1 cellular context compared by ENCODE assay signal in genomic region chr6:79947191-79948173, GRCh38.
TF ChIP-seq lines count a peak whose summit lies in the region.

TSS of gene ELOVL4 (minus strand) at chr6:79947553. CDS start at chr6:79947279, 274 bp downstream.

TF ChIP-seq in HEK293, 187 proteins besides CTCF, POLR2A, EP300 and RAD21 (continued from another document and continues in another):
- TF ChIP-seq PRDM2 (tag by site-specific recombination; IDR thresholded peaks at IDR 0.05; ENCODE audit: borderline replicate concordance) (no peak), ZBTB1 (tag by site-specific recombination; IDR thresholded peaks at IDR 0.05) (no peak), ZNF585B (tag by site-specific recombination; IDR thresholded peaks at IDR 0.05) (0 out of 2 replicates have a peak, but pooled peaks have one; percentile 5), ZNF677 (tag by site-specific recombination; IDR thresholded peaks at IDR 0.05) (no peak), SALL2 (tag by site-specific recombination; IDR thresholded peaks at IDR 0.05; ENCODE audit: borderline replicate concordance) (no peak), ZNF19 (tag by site-specific recombination; IDR thresholded peaks at IDR 0.05; ENCODE audit: low read depth) (no peak), ZNF48 (tag by site-specific recombination; IDR thresholded peaks at IDR 0.05) (no peak), ZIC2 (tag by site-specific recombination; IDR thresholded peaks at IDR 0.05) (peak; percentile 0; the same call in 1 of the 2 replicates), ZNF280D (tag by site-specific recombination; IDR thresholded peaks at IDR 0.05) (no peak), ZEB2 (tag by site-specific recombination; IDR thresholded peaks at IDR 0.05) (peak; percentile 49; the same call in 1 of the 2 replicates), ZNF548 (tag by site-specific recombination; IDR thresholded peaks at IDR 0.05) (no peak), BCL11B (tag by site-specific recombination; IDR thresholded peaks at IDR 0.05; ENCODE audit: low read depth) (no peak), GFI1B (tag by site-specific recombination; IDR thresholded peaks at IDR 0.05) (no peak), ZNF391 (tag by site-specific recombination; IDR thresholded peaks at IDR 0.05; ENCODE audit: borderline replicate concordance, low read depth) (no peak), ZFP69B (tag by site-specific recombination; IDR thresholded peaks at IDR 0.05) (no peak), ZNF24 (tag by site-specific recombination; IDR thresholded peaks at IDR 0.05) (no peak), ZBTB10 (tag by site-specific recombination; IDR thresholded peaks at IDR 0.05) (peak; percentile 34; the same call in 1 of the 2 replicates), ZNF114 (tag by site-specific recombination; IDR thresholded peaks at IDR 0.05) (no peak), TRIM28 (IDR thresholded peaks at IDR 0.05; ENCODE audit: borderline replicate concordance, low read length) (no peak; the same call in 1 of the 2 replicates), HOXA7 (CRISPR knock-in tag; IDR thresholded peaks at IDR 0.05; ENCODE audit: borderline replicate concordance) (no peak), ATF2 (tag by site-specific recombination; IDR thresholded peaks at IDR 0.05; ENCODE audit: low read depth) (no peak), ZBTB26 (tag by site-specific recombination; optimal IDR thresholded peaks at IDR 0.05) (peak; percentile 97), ZNF658 (tag by site-specific recombination; IDR thresholded peaks at IDR 0.05) (no peak), ZSCAN16 (tag by site-specific recombination; IDR thresholded peaks at IDR 0.05) (no peak), ZNF311 (tag by site-specific recombination; IDR thresholded peaks at IDR 0.05; ENCODE audit: borderline replicate concordance) (no peak), ZNF132 (tag by site-specific recombination; IDR thresholded peaks at IDR 0.05; ENCODE audit: borderline replicate concordance) (no peak), ZNF596 (tag by site-specific recombination; IDR thresholded peaks at IDR 0.05) (peak; percentile 28; the same call in 1 of the 2 replicates), ZNF112 (tag by site-specific recombination; IDR thresholded peaks at IDR 0.05) (no peak), ZNF362 (tag by site-specific recombination; IDR thresholded peaks at IDR 0.05) (no peak), OVOL3 (tag by site-specific recombination; IDR thresholded peaks at IDR 0.05) (no peak), ZSCAN5A (tag by site-specific recombination; IDR thresholded peaks at IDR 0.05) (no peak; the same call in 1 of the 2 replicates), ZNF777 (tag by site-specific recombination; IDR thresholded peaks at IDR 0.05; ENCODE audit: borderline replicate concordance) (peak; percentile 76; the same call in 1 of the 2 replicates), TCF7L2 (IDR thresholded peaks at IDR 0.05; ENCODE audit: borderline replicate concordance, low read depth, low read length) (no peak), REST (tag by site-specific recombination; IDR thresholded peaks at IDR 0.05) (no peak), IKZF3 (tag by site-specific recombination; IDR thresholded peaks at IDR 0.05) (peak; percentile 45; the same call in 1 of the 2 replicates), ZNF16 (tag by site-specific recombination; IDR thresholded peaks at IDR 0.05; ENCODE audit: low read depth) (no peak), ZNF37A (tag by site-specific recombination; IDR thresholded peaks at IDR 0.05) (no peak), ZNF416 (tag by site-specific recombination; IDR thresholded peaks at IDR 0.05) (no peak), ZNF664 (tag by site-specific recombination; IDR thresholded peaks at IDR 0.05) (no peak), ZNF830 (tag by site-specific recombination; IDR thresholded peaks at IDR 0.05; ENCODE audit: low read depth) (no peak)
